22 cellular contexts compared by ENCODE assay signal in genomic region chr6:118939683-118940082, GRCh38.
"Had no signal": no experiment of that assay in that cellular context is flagged by ENCODE, and none has a peak within 500 bp of the region (broad histone marks: within the 10 kb centered on the region; RNA-seq: fewer than 3 reads in every experiment).

No MANE protein-coding gene starts in this region.

- H3K27ac ChIP-seq: esophagus squamous epithelium, heart right ventricle, ovary, sigmoid colon, testis, tibial nerve, upper lobe of left lung had no signal

- H3K4me3 ChIP-seq: esophagus squamous epithelium, heart right ventricle, ovary, sigmoid colon, testis, tibial nerve, upper lobe of left lung had no signal

- H3K9me3 ChIP-seq: ovary, testis had no signal

- H3K27ac Mint-ChIP-seq: effector memory CD8-positive, alpha-beta T cell; stimulated activated memory B cell treated with anti-CD40 and anti-IgM and Interleukin-4, amounts not matched to agents 10 μg/mL and 1 μg/mL and 100 μg/mL, for 72 hours had no signal

- H3K27me3 ChIP-seq: esophagus squamous epithelium, heart right ventricle, ovary, sigmoid colon, testis, tibial nerve, upper lobe of left lung had no signal

- H3K4me1 ChIP-seq: testis had no signal

- ATAC-seq: effector memory CD8-positive, alpha-beta T cell; naive thymus-derived CD8-positive, alpha-beta T cell; stimulated activated memory B cell treated with anti-CD40 and anti-IgM and Interleukin-4, amounts not matched to agents 10 μg/mL and 1 μg/mL and 100 μg/mL, for 72 hours; stimulated activated naive CD8-positive, alpha-beta T cell treated with anti-CD3 and anti-CD28 coated beads, Interleukin-15, Interleukin-2, amounts not matched to agents 100 U/mL and 50 U/mL, for 24 hours had no signal

- H3K4me3 Mint-ChIP-seq: effector memory CD8-positive, alpha-beta T cell; immature natural killer cell; naive thymus-derived CD8-positive, alpha-beta T cell; stimulated activated memory B cell treated with anti-CD40 and anti-IgM and Interleukin-4, amounts not matched to agents 10 μg/mL and 1 μg/mL and 100 μg/mL, for 72 hours had no signal

- H3K36me3 ChIP-seq: esophagus squamous epithelium, heart right ventricle, ovary, sigmoid colon, tibial nerve, upper lobe of left lung had no signal

- DNase-seq: cerebellar nuclear complex; cortex of kidney; effector memory CD8-positive, alpha-beta T cell; erythroblast; esophagus squamous epithelium; foreskin melanocyte; immature natural killer cell; islet precursor cell; kidney glomerular epithelial cell; mesendoderm; naive thymus-derived CD8-positive, alpha-beta T cell; occipital lobe; ovary; sigmoid colon; stimulated activated CD4-positive, alpha-beta T cell treated with anti-CD3 and anti-CD28 coated beads, Interleukin-2, amount 100 ng/mL, for 24 hours; stimulated activated CD4-positive, alpha-beta T cell treated with anti-CD3 and anti-CD28 coated beads, Interleukin-4, amount 100 ng/mL, for 24 hours; stimulated activated naive CD8-positive, alpha-beta T cell treated with anti-CD3 and anti-CD28 coated beads, Interleukin-15, Interleukin-2, amounts not matched to agents 100 U/mL and 50 U/mL, for 24 hours; testis had no signal
